10 cellular contexts compared by ENCODE assay signal in genomic region chr17:74282587-74283370, GRCh38. TPM values are rescaled to one million over a fixed set of nuclear protein-coding genes. Genes with fewer than 3 reads are reported as not detected.
DNase-seq lines count a peak whose midpoint lies in the region; ATAC-seq and TF ChIP-seq lines count a peak whose summit lies in the region.
"Had no signal": no experiment of that assay in that cellular context is flagged by ENCODE, and none has a peak within 500 bp of the region (broad histone marks: within the 10 kb centered on the region; RNA-seq: fewer than 3 reads in every experiment).

No MANE protein-coding gene starts in this region.

- H3K36me3 ChIP-seq in breast epithelium: no peaks in the 10 kb centered on the region
- H3K36me3 ChIP-seq: SJSA1 had no signal

- no peaks in the 10 kb centered on the region for H3K4me1 ChIP-seq in breast epithelium
- H3K4me1 ChIP-seq: SJSA1 had no signal

- H3K27ac ChIP-seq in breast epithelium: no peak overlapping the region
- H3K27ac ChIP-seq: SJSA1 had no signal

- CTCF ChIA-PET in MCF 10A (lab: Yijun Ruan, JAX): no interaction called here

- TF ChIP-seq POLR2A in breast epithelium (IDR thresholded peaks at IDR 0.05): no peak

- H3K9me3 Mint-ChIP-seq in MCF 10A (ENCODE audit: unreplicated experiment): no peaks in the 10 kb centered on the region
- H3K9me3 Mint-ChIP-seq in stimulated activated naive CD8-positive, alpha-beta T cell treated with anti-CD3 and anti-CD28 coated beads, Interleukin-15, amount 100 ng/mL, for 72 hours: no peaks in the 10 kb centered on the region

- H3K4me1 Mint-ChIP-seq in MCF 10A (ENCODE audit: insufficient read depth, unreplicated experiment): peaks cover 7% of the 10 kb centered on the region
- H3K4me1 Mint-ChIP-seq in stimulated activated naive CD8-positive, alpha-beta T cell treated with anti-CD3 and anti-CD28 coated beads, Interleukin-15, amount 100 ng/mL, for 72 hours: peaks cover 62% of the 10 kb centered on the region

- no peaks in the 10 kb centered on the region for H3K27me3 Mint-ChIP-seq in MCF 10A (ENCODE audit: insufficient read depth, unreplicated experiment)
- no peaks in the 10 kb centered on the region for H3K27me3 Mint-ChIP-seq in stimulated activated naive CD8-positive, alpha-beta T cell treated with anti-CD3 and anti-CD28 coated beads, Interleukin-15, amount 100 ng/mL, for 72 hours

- no TSS peak for BruUV-seq in MCF 10A (replicated peaks; lab: Mats Ljungman, UMichigan)

- H3K9me3 ChIP-seq in breast epithelium: no peaks in the 10 kb centered on the region

- H3K4me3 ChIP-seq in breast epithelium (no peak overlapping the region), fibroblast of the aortic adventitia (ENCODE audit: low read depth, low read length) (no peak overlapping the region)
- H3K4me3 ChIP-seq: lung, SJSA1 had no signal

- peak; percentile 90 for ATAC-seq in stimulated activated naive CD8-positive, alpha-beta T cell treated with anti-CD3 and anti-CD28 coated beads, Interleukin-15, amount 100 ng/mL, for 72 hours
- no peak for ATAC-seq in HG03135 (IDR thresholded peaks at IDR 0.05; ENCODE audit: unreplicated experiment)

- no peak for TF ChIP-seq CTCF in MCF 10A (IDR thresholded peaks at IDR 0.05; ENCODE audit: unreplicated experiment)
- no peak for TF ChIP-seq CTCF in breast epithelium (IDR thresholded peaks at IDR 0.05)
- TF ChIP-seq CTCF in fibroblast of the aortic adventitia (IDR thresholded peaks at IDR 0.05; ENCODE audit: insufficient read depth, low read length): no peak

- peaks cover 0 to 6% of the 10 kb centered on the region in 2 donors for H3K27me3 ChIP-seq in breast epithelium

- no peak overlapping the region for H3K27ac Mint-ChIP-seq in MCF 10A (ENCODE audit: low read depth, unreplicated experiment)
- peak overlapping the region; percentile 98 for H3K27ac Mint-ChIP-seq in stimulated activated naive CD8-positive, alpha-beta T cell treated with anti-CD3 and anti-CD28 coated beads, Interleukin-15, amount 100 ng/mL, for 72 hours

- POLR2A ChIA-PET in MCF 10A (lab: Yijun Ruan, JAX): interaction anchor here (0.7 kb wide), 1 partner anchor 148 kb away, joined by 4 read pairs; no protein-coding TSS in a partner anchor

- H3K36me3 Mint-ChIP-seq in MCF 10A (ENCODE audit: insufficient read depth, unreplicated experiment): no peaks in the 10 kb centered on the region

- DNase-seq in MCF 10A (ENCODE audit: unreplicated experiment): peak; percentile 26
- no peak for DNase-seq in breast epithelium (ENCODE audit: low spot score in 2 of 2)
- DNase-seq in activated CD4-positive, alpha-beta T cell treated with anti-CD3 and anti-CD28 coated beads, Interleukin-2, amount 50 U/mL, for 4 hours: peak; percentile 26 to 35
- DNase-seq in fibroblast of the aortic adventitia (ENCODE audit: low read depth): peak; percentile 44
- DNase-seq in stimulated activated naive CD8-positive, alpha-beta T cell treated with anti-CD3 and anti-CD28 coated beads, Interleukin-15, amount 100 ng/mL, for 72 hours: peak; percentile 69 to 83
- DNase-seq in NCI-H1930 (lab: John Stamatoyannopoulos, UW): no peak
- no peak for DNase-seq in NCI-H524 (lab: John Stamatoyannopoulos, UW)

- intact Hi-C loops in MCF 10A (cut with micrococcal nuclease) (loop anchor here (5.0 kb wide), 1 partner anchor 70 kb away; the partner anchor contains the start of gene TTYH2), breast epithelium (cut with DNase I; ENCODE audit: low total_unique reads) (no loop called here)

- H3K4me3 Mint-ChIP-seq in MCF 10A (ENCODE audit: unreplicated experiment): no peak overlapping the region
- peak overlapping the region; percentile 61 to 68 for H3K4me3 Mint-ChIP-seq in stimulated activated naive CD8-positive, alpha-beta T cell treated with anti-CD3 and anti-CD28 coated beads, Interleukin-15, amount 100 ng/mL, for 72 hours

RNA-seq across cellular contexts. Expression of gene DNAI2, which starts 8.7 kb away (rescaled TPM):
- not detected in 2 replicates for total RNA-seq in MCF 10A (2022)
- total RNA-seq in breast epithelium: not detected
- total RNA-seq in fibroblast of the aortic adventitia (ENCODE audit: low replicate concordance): not detected in 2 replicates
- total RNA-seq: SJSA1 had no signal

RNA-seq across cellular contexts. Expression of gene KIF19, which starts 43.2 kb away (rescaled TPM):
- total RNA-seq in MCF 10A (2022) (not detected in 2 replicates), breast epithelium (1 to 10 TPM in 1 of 3 donors, under 1 TPM in 2; 0.16 to 1.3 (median 0.44) TPM), fibroblast of the aortic adventitia (ENCODE audit: low replicate concordance) (not detected in 2 replicates)
- total RNA-seq: SJSA1 had no signal

Comparison
In these comparisons a context has a peak if more than half of its experiments do, and no peak if none do; other contexts are left out.
1. DNase-seq: peak in MCF 10A (single experiment), activated CD4-positive, alpha-beta T cell treated with anti-CD3 and anti-CD28 coated beads, Interleukin-2, amount 50 U/mL, for 4 hours (2 of 2), fibroblast of the aortic adventitia (single experiment) and stimulated activated naive CD8-positive, alpha-beta T cell treated with anti-CD3 and anti-CD28 coated beads, Interleukin-15, amount 100 ng/mL, for 72 hours (2 of 2); none in breast epithelium (0 of 2), NCI-H1930 (0 of 2) and NCI-H524 (0 of 2).